Comparison of ENCODE assay signal across 12 cellular contexts in genomic region chrX:78527263-78527662, GRCh38.
DNase-seq lines count a peak whose midpoint lies in the region; ATAC-seq, FAIRE-seq and TF ChIP-seq lines count a peak whose summit lies in the region.
"Had no signal": no experiment of that assay in that cellular context is flagged by ENCODE, and none has a peak within 500 bp of the region (broad histone marks: within the 10 kb centered on the region; RNA-seq: fewer than 3 reads in every experiment).

No MANE protein-coding gene starts in this region.

- H3K4me1 ChIP-seq in GM12878 (ENCODE audit: control insufficient read depth, insufficient read depth, low read length): no peaks in the 10 kb centered on the region
- H3K4me1 ChIP-seq: left lung, neural progenitor cell had no signal

- no peak overlapping the region for H2AFZ ChIP-seq in GM12878 (ENCODE audit: control insufficient read depth, low read depth, low read length)
- H2AFZ ChIP-seq: neural progenitor cell had no signal

- FAIRE-seq in GM12878 (lab: Jason Lieb, UNC): no peak

- H3K4me2 ChIP-seq in GM12878 (ENCODE audit: control insufficient read depth, insufficient read depth): no peak overlapping the region
- H3K4me2 ChIP-seq: neural progenitor cell had no signal

- no peak overlapping the region for H3K27ac ChIP-seq in GM12878 (ENCODE audit: control insufficient read depth, insufficient read depth)
- H3K27ac ChIP-seq: left lung had no signal

- H3K36me3 ChIP-seq in GM12878 (ENCODE audit: control insufficient read depth in 2 of 2, insufficient read depth in 2 of 2, low read length in 1 of 2): no peaks in the 10 kb centered on the region
- H3K36me3 ChIP-seq: left lung, neural progenitor cell had no signal

- H3K36me3 Mint-ChIP-seq in activated T-cell treated with anti-CD3 and anti-CD28 coated beads, Interleukin-2, amount 50 U/mL, for 4 hours (ENCODE audit: insufficient read depth): no peaks in the 10 kb centered on the region
- H3K36me3 Mint-ChIP-seq: neural progenitor cell had no signal

- intact Hi-C loops in GM12878 (cut with micrococcal nuclease; ENCODE audit: unreplicated experiment): no loop called here

- RAD21 ChIA-PET in GM12878 (lab: Charles Lee; ENCODE audit: unreplicated experiment): no interaction called here

- no peaks in the 10 kb centered on the region for H3K9me3 Mint-ChIP-seq in activated T-cell treated with anti-CD3 and anti-CD28 coated beads, Interleukin-2, amount 50 U/mL, for 4 hours
- H3K9me3 Mint-ChIP-seq: neural progenitor cell had no signal

- H3K27me3 Mint-ChIP-seq in activated T-cell treated with anti-CD3 and anti-CD28 coated beads, Interleukin-2, amount 50 U/mL, for 4 hours (ENCODE audit: low read depth): no peaks in the 10 kb centered on the region

- SMC1A ChIA-PET in GM12878 (lab: Charles Lee; ENCODE audit: uncharacterized antibody, unreplicated experiment): no interaction called here

- H3K4me3 ChIP-seq in GM12878: no peak overlapping the region
- H3K4me3 ChIP-seq: left lung, neural progenitor cell had no signal

- H3K9me3 ChIP-seq in GM12878 (replicated peaks; ENCODE audit: control insufficient read depth, insufficient read depth, low read length): no peaks in the 10 kb centered on the region; the same call in 1 of the 3 replicates
- H3K9me3 ChIP-seq: left lung had no signal

- in situ Hi-C loops in GM12878 (cut with MboI) (no loop called here), GM13977 (cut with MboI; ENCODE audit: low pct_unique_long_range_greater_than_20kb, low sequenced_read_pairs, unreplicated experiment) (no loop called here)

- no peaks in the 10 kb centered on the region for H3K79me2 ChIP-seq in GM12878 (ENCODE audit: control insufficient read depth, insufficient read depth, low read length)

- POLR2A ChIA-PET in GM12878 (lab: Charles Lee): no interaction called here

- no peak for TF ChIP-seq RAD21 in GM12878 (IDR thresholded peaks at IDR 0.05; ENCODE audit: insufficient read depth, low read depth, low read length)

- no peak overlapping the region for H3K4me3 Mint-ChIP-seq in activated T-cell treated with anti-CD3 and anti-CD28 coated beads, Interleukin-2, amount 50 U/mL, for 4 hours
- H3K4me3 Mint-ChIP-seq: neural progenitor cell had no signal

- WGBS in GM12878 (ENCODE audit: insufficient coverage, insufficient replicate concordance, low lambda C conversion rate, missing lambda C conversion rate): 0% methylated on average over 1 of the region's 1 CpG

- DNase-seq in activated T-cell treated with anti-CD3 and anti-CD28 coated beads, Interleukin-2, amount 50 U/mL, for 4 hours: peak; percentile 7
- DNase-seq in activated T-cell treated with anti-CD3 and anti-CD28 coated beads for 4 hours: no peak
- DNase-seq in LHCN-M2 (ENCODE audit: low read depth): peak; percentile 76
- no peak for DNase-seq in GM12878 (ENCODE audit: low read depth, low spot score)
- DNase-seq in stimulated activated CD4-positive, alpha-beta T cell treated with anti-CD3 and anti-CD28 coated beads, Interleukin-4, amount 100 ng/mL, for 24 hours: peak; percentile 39
- no peak for DNase-seq in GM13977 (ENCODE audit: low spot score)
- no peak for DNase-seq in NCI-H2196 treated with DMSO at 0.1 percent for 48 hours (lab: John Stamatoyannopoulos, UW; ENCODE audit: unreplicated experiment)
- DNase-seq: left lung, NCI-H524, SHP77 treated with DMSO at 0.1 percent for 48 hours had no signal

- no peaks in the 10 kb centered on the region for H4K20me1 ChIP-seq in GM12878 (ENCODE audit: control insufficient read depth, insufficient read depth)

- no peak for TF ChIP-seq POLR2A in GM12878 (IDR thresholded peaks at IDR 0.05; ENCODE audit: low read depth, low read length)

- TF ChIP-seq CTCF in GM12878 (IDR thresholded peaks at IDR 0.05 in 2 of 3, conservative IDR thresholded peaks at IDR 0.05 in 1 of 3; ENCODE audit: control insufficient read depth in 2 of 3, extremely low read depth in 1 of 3, insufficient read depth in 1 of 3, low read depth in 3 of 3, low read length in 3 of 3) (no peak), GM13977 (IDR thresholded peaks at IDR 0.05; ENCODE audit: extremely low read depth, insufficient read depth, missing control alignments) (no peak)

- no peaks in the 10 kb centered on the region for H3K27me3 ChIP-seq in GM12878 (replicated peaks in 1 of 2; ENCODE audit: control insufficient read depth in 2 of 2, insufficient read depth in 2 of 2, low read length in 1 of 2)
- H3K27me3 ChIP-seq: left lung, neural progenitor cell had no signal

- no peak for TF ChIP-seq EP300 in GM12878 (IDR thresholded peaks at IDR 0.05; ENCODE audit: borderline replicate concordance in 1 of 2, control insufficient read depth in 1 of 2, low read depth in 2 of 2, low read length in 2 of 2)

- CTCF ChIA-PET in GM12878 (lab: Yijun Ruan, JAX): no interaction called here

- peaks cover 19% of the 10 kb centered on the region for H3K4me1 Mint-ChIP-seq in activated T-cell treated with anti-CD3 and anti-CD28 coated beads, Interleukin-2, amount 50 U/mL, for 4 hours (ENCODE audit: low read depth)
- H3K4me1 Mint-ChIP-seq: neural progenitor cell had no signal

- no peak overlapping the region for H3K9ac ChIP-seq in GM12878 (ENCODE audit: control insufficient read depth, insufficient read depth, low read length)
- H3K9ac ChIP-seq: neural progenitor cell had no signal

- BruUV-seq in GM12878 (replicated peaks; lab: Mats Ljungman, UMichigan): no TSS peak

- peak; percentile 81 to 86 for ATAC-seq in activated T-cell treated with anti-CD3 and anti-CD28 coated beads, Interleukin-2, amount 50 U/mL, for 4 hours
- ATAC-seq in GM12878 (peak; percentile 41), GM21447 (IDR thresholded peaks at IDR 0.05; ENCODE audit: unreplicated experiment) (no peak)
- ATAC-seq: left lung had no signal

TF ChIP-seq in GM12878, 131 proteins besides CTCF, POLR2A, EP300 and RAD21:
- TF ChIP-seq ESRRA (IDR thresholded peaks at IDR 0.05; ENCODE audit: low read length) (no peak), ZZZ3 (IDR thresholded peaks at IDR 0.05; ENCODE audit: control insufficient read depth, insufficient read length, low read depth) (no peak), SMAD1 (IDR thresholded peaks at IDR 0.05; ENCODE audit: low read depth, partially characterized antibody) (no peak), PBX3 (IDR thresholded peaks at IDR 0.05; ENCODE audit: insufficient replicate concordance, low read depth, low read length) (no peak), FOXK2 (IDR thresholded peaks at IDR 0.05) (no peak), BMI1 (IDR thresholded peaks at IDR 0.05; ENCODE audit: borderline replicate concordance) (no peak), TCF12 (IDR thresholded peaks at IDR 0.05; ENCODE audit: low read depth, low read length) (no peak)

Comparison
In these comparisons a context has a peak if more than half of its experiments do, and no peak if none do; other contexts are left out.
1. DNase-seq: peak in activated T-cell treated with anti-CD3 and anti-CD28 coated beads, Interleukin-2, amount 50 U/mL, for 4 hours (single experiment), LHCN-M2 (single experiment) and stimulated activated CD4-positive, alpha-beta T cell treated with anti-CD3 and anti-CD28 coated beads, Interleukin-4, amount 100 ng/mL, for 24 hours (single experiment); none in activated T-cell treated with anti-CD3 and anti-CD28 coated beads for 4 hours (single experiment), GM12878 (single experiment), GM13977 (single experiment) and NCI-H2196 treated with DMSO at 0.1 percent for 48 hours (single experiment).